Comparison of ENCODE assay signal across 8 cellular contexts in the genomic region with DNA sequence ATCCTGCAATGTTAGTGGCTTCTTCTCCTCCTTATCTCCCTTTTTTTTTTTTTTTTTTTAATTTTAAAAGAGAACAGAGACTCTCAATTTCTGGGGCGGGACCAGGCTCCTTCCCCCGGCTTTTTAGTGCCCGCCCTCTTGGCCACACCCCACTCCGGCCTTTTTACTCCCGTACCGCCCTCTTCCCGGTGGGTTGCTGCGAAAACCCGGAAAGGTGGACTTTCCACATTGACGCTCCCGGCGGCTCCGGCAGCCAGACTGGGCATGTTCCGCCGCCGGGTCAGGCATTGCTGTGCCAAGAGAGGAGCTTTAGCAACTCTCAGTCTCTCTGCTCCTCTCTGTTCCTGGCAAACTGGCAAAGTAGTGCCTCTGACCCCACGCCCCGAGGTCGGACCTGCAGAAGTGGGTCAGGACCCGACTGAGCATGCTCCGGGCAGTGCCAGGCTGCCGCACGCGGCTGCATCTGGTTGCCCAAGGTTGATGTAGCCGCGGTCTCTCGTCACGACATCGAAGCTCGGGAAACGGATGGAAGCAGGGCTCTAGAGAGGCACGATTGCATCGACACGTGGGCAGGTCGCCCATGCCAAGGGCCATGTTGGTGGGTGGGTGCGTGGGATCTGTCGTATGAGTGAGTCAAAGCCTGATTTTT. TPM values are rescaled to one million over a fixed set of nuclear protein-coding genes. Genes with fewer than 3 reads are reported as not detected.
DNase-seq lines count a peak whose midpoint lies in the region; ATAC-seq and TF ChIP-seq lines count a peak whose summit lies in the region.

No MANE protein-coding gene starts in this region.

- peaks cover 0 to 3% (median 0%) of the 10 kb centered on the region in 7 donors for H3K9me3 Mint-ChIP-seq in naive B cell

- ATAC-seq in GM21723 (IDR thresholded peaks at IDR 0.05; ENCODE audit: unreplicated experiment) (peak; percentile 78), naive B cell (ENCODE audit: low read depth in 2 of 2) (peak; percentile 69 to 71)

- TF ChIP-seq RAD21 in Ishikawa (IDR thresholded peaks at IDR 0.05; ENCODE audit: low read depth), result no peak

- DNase-seq in DMS153 (lab: John Stamatoyannopoulos, UW) (peak; percentile 84), RPMI7951 (ENCODE audit: low read depth) (peak; percentile 92), fibroblast of peridontal ligament (ENCODE audit: extremely low read depth) (peak; percentile 97), naive B cell (peak; percentile 88)
- DNase-seq in activated T-helper 9 cell treated with anti-CD3 and anti-CD28 coated beads, Interleukin-2, amount 50 U/mL, for 16 hours (ENCODE audit: low read depth), result peak; percentile 82
- peak; percentile 80 to 81 for DNase-seq in stimulated activated CD8-positive, alpha-beta memory T cell treated with anti-CD3 and anti-CD28 coated beads, Interleukin-7, amount 100 ng/mL, for 4 hours (ENCODE audit: low read depth in 2 of 2)

- peaks cover 9 to 37% (median 36%) of the 10 kb centered on the region in 3 donors for H3K27me3 Mint-ChIP-seq in naive B cell

- H3K36me3 Mint-ChIP-seq in naive B cell, result no peaks in the 10 kb centered on the region

- TF ChIP-seq EP300 in Ishikawa (IDR thresholded peaks at IDR 0.05; ENCODE audit: borderline replicate concordance), result no peak

- H3K4me1 Mint-ChIP-seq in naive B cell, result peaks cover 7 to 11% (median 9%) of the 10 kb centered on the region in 3 donors

- H3K27ac Mint-ChIP-seq in naive B cell, result peak overlapping the region in 4 of 6 donors; percentile 67 to 89 (median 89)

- peak overlapping the region; percentile 90 to 96 (median 94) for H3K4me3 Mint-ChIP-seq in naive B cell

TF ChIP-seq in Ishikawa, 13 proteins besides CTCF, POLR2A, EP300 and RAD21:
- TF ChIP-seq YY1 (IDR thresholded peaks at IDR 0.05; ENCODE audit: low read depth), result no peak; the same call in 1 of the 2 replicates
- TF ChIP-seq CREB1 (IDR thresholded peaks at IDR 0.05; ENCODE audit: low read depth), result no peak
- TF ChIP-seq TCF12 (IDR thresholded peaks at IDR 0.05; ENCODE audit: low read depth), result peak; percentile 49
- TF ChIP-seq, protein P1, sequence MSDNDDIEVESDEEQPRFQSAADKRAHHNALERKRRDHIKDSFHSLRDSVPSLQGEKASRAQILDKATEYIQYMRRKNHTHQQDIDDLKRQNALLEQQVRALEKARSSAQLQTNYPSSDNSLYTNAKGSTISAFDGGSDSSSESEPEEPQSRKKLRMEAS (IDR thresholded peaks at IDR 0.05), result peak; percentile 100
- TF ChIP-seq TAF1 (IDR thresholded peaks at IDR 0.05; ENCODE audit: low read depth), result peak; percentile 73
- peak; percentile 94 for TF ChIP-seq NFIC (IDR thresholded peaks at IDR 0.05)
- peak; percentile 44 for TF ChIP-seq TEAD4 (IDR thresholded peaks at IDR 0.05)
- TF ChIP-seq CEBPB (IDR thresholded peaks at IDR 0.05), result no peak
- TF ChIP-seq, protein P2, sequence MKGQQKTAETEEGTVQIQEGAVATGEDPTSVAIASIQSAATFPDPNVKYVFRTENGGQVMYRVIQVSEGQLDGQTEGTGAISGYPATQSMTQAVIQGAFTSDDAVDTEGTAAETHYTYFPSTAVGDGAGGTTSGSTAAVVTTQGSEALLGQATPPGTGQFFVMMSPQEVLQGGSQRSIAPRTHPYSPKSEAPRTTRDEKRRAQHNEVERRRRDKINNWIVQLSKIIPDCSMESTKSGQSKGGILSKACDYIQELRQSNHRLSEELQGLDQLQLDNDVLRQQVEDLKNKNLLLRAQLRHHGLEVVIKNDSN (IDR thresholded peaks at IDR 0.05), result no peak
TF ChIP-seq in Ishikawa: peak in this region for 5.

RNA-seq across cellular contexts. Expression of a gene that starts 1.1 kb away (rescaled TPM):
- total RNA-seq in RPMI7951 (2014; rRNA removed; shearing (Covaris generic)), result 0.48 and 1.9 TPM in 2 replicates
- polyA plus RNA-seq in naive B cell (ENCODE audit: low read depth in 6 of 6), result 1 to 10 TPM in 1 of 6 donors, under 1 TPM in 3, not detected in 2; 0.47 to 1.0 (median 0.68) TPM

Comparison
In these comparisons a context has a peak if more than half of its experiments do, and no peak if none do; other contexts are left out.
1. Peak in every context shown above with its lines: DNase-seq and ATAC-seq.